ENCODE assay signal across 28 cellular contexts in genomic region chr16:49100366-49100765, GRCh38.
"Had no signal": no experiment of that assay in that cellular context is flagged by ENCODE, and none has a peak within 500 bp of the region (broad histone marks: within the 10 kb centered on the region; RNA-seq: fewer than 3 reads in every experiment).

No MANE protein-coding gene starts in this region.

- ATAC-seq: activated naive CD4-positive, alpha-beta T cell treated with anti-CD3 and anti-CD28 coated beads, Interleukin-2, amount 50 U/mL, for 72 hours; activated naive CD8-positive, alpha-beta T cell treated with anti-CD3 and anti-CD28 coated beads, Interleukin-2, amount 50 U/mL, for 24 hours; activated T-cell treated with anti-CD3 and anti-CD28 coated beads, Interleukin-2, amount 50 U/mL, for 4 hours; activated T-cell treated with anti-CD3 and anti-CD28 coated beads, Interleukin-2, amount 50 U/mL, for 72 hours; activated T-helper 17 cell treated with anti-CD3 and anti-CD28 coated beads, Interleukin-2, amount 50 U/mL, for 72 hours; body of pancreas had no signal

- DNase-seq: activated effector memory CD4-positive, alpha-beta T cell treated with anti-CD3 and anti-CD28 coated beads, Interleukin-2, amount 50 U/mL, for 16 hours; activated effector memory CD4-positive, alpha-beta T cell treated with Interleukin-2 at 50 U/mL for 16 hours; activated gamma-delta T cell; activated gamma-delta T cell treated with Interleukin-2 at 50 U/mL for 16 hours; activated naive CD4-positive, alpha-beta T cell; activated naive CD4-positive, alpha-beta T cell treated with anti-CD3 and anti-CD28 coated beads for 36 hours; activated naive CD4-positive, alpha-beta T cell treated with anti-CD3 and anti-CD28 coated beads, Interleukin-2, amount 10 ng/mL, durations not matched to agents 7 days and 5 days; activated naive CD4-positive, alpha-beta T cell treated with anti-CD3 and anti-CD28 coated beads, Interleukin-2, amount 50 U/mL, for 16 hours; activated naive CD4-positive, alpha-beta T cell treated with Interleukin-2 at 50 U/mL for 16 hours; activated naive CD8-positive, alpha-beta T cell treated with anti-CD3 and anti-CD28 coated beads for 36 hours; activated naive CD8-positive, alpha-beta T cell treated with anti-CD3 and anti-CD28 coated beads, Interleukin-2, amount 10 ng/mL, durations not matched to agents 7 days and 5 days; activated naive CD8-positive, alpha-beta T cell treated with anti-CD3 and anti-CD28 coated beads, Interleukin-2, amount 50 U/mL, for 24 hours; activated T-cell treated with anti-CD3 and anti-CD28 coated beads, Interleukin-2, amount 50 U/mL, for 24 hours; activated T-cell treated with anti-CD3 and anti-CD28 coated beads, Interleukin-2, amount 50 U/mL, for 4 hours; activated T-cell treated with anti-CD3 and anti-CD28 coated beads, Interleukin-2, amount 50 U/mL, for 48 hours; activated T-cell treated with anti-CD3 and anti-CD28 coated beads, Interleukin-2, amount 50 U/mL, for 72 hours; adrenal gland; amniotic stem cell; amygdala; anterior cingulate cortex; aorta; body of pancreas; brain microvascular endothelial cell; caudate nucleus; central memory CD4-positive, alpha-beta T cell; cerebellar nuclear complex had no signal
